8 cellular contexts compared by ENCODE assay signal in genomic region chr4:148216866-148217814, GRCh38.
A peak's percentile ranks its signal among the peaks of the same experiment; 100 is the strongest.
DNase-seq lines count a peak whose midpoint lies in the region; ATAC-seq, FAIRE-seq and TF ChIP-seq lines count a peak whose summit lies in the region.

No MANE protein-coding gene starts in this region.

- no peaks in the 10 kb centered on the region for H3K9me3 ChIP-seq in astrocyte (ENCODE audit: insufficient read depth, low read depth, low read length)
- no peaks in the 10 kb centered on the region for H3K9me3 ChIP-seq in pancreas
- no peaks in the 10 kb centered on the region for H3K9me3 ChIP-seq in BE2C

- H3K27me3 Mint-ChIP-seq in CD14-positive monocyte (ENCODE audit: low read depth in 3 of 3) (no peaks in the 10 kb centered on the region), astrocyte (ENCODE audit: low read depth, unreplicated experiment) (no peaks in the 10 kb centered on the region)

- no peaks in the 10 kb centered on the region for H3K4me1 ChIP-seq in astrocyte (ENCODE audit: insufficient read depth, low read length)
- H3K4me1 ChIP-seq in pancreas, result peaks cover 18 to 19% (median 19%) of the 10 kb centered on the region in 3 donors
- peaks cover 6% of the 10 kb centered on the region for H3K4me1 ChIP-seq in BE2C

- 47 to 58% methylated on average over 5 of the region's 5 CpGs for WGBS in pancreas, 2 donors

- no peak for TF ChIP-seq CTCF in CD14-positive monocyte (IDR thresholded peaks at IDR 0.05)
- TF ChIP-seq CTCF in astrocyte (IDR thresholded peaks at IDR 0.05; ENCODE audit: insufficient read depth, low read depth, low read length), result no peak
- no peak for TF ChIP-seq CTCF in pancreas (IDR thresholded peaks at IDR 0.05)
- no peak for TF ChIP-seq CTCF in BE2C (IDR thresholded peaks at IDR 0.05; ENCODE audit: low read depth, low read length)

- H3K4me2 ChIP-seq in astrocyte (ENCODE audit: low read length), result no peak overlapping the region

- no peaks in the 10 kb centered on the region for H4K20me1 ChIP-seq in astrocyte (ENCODE audit: insufficient read depth, low read length)

- no peak for DNase-seq in CD14-positive monocyte (ENCODE audit: low spot score)
- DNase-seq in astrocyte (ENCODE audit: low read depth), result peak; percentile 23
- DNase-seq in pancreas, result peak in 1 of 6 donors; percentile 34
- DNase-seq in activated effector memory CD4-positive, alpha-beta T cell treated with anti-CD3 and anti-CD28 coated beads, Interleukin-2, amount 50 U/mL, for 16 hours, result no peak
- DNase-seq in NCI-H510A treated with DMSO at 0.1 percent for 48 hours (lab: John Stamatoyannopoulos, UW), result no peak
- no peak for DNase-seq in BE2C

- intact Hi-C loops in CD14-positive monocyte (cut with micrococcal nuclease) (no loop called here), pancreas (cut with DNase I) (no loop called here)

- no peak overlapping the region for H2AFZ ChIP-seq in astrocyte (ENCODE audit: low read depth, low read length)

- H3K36me3 Mint-ChIP-seq in CD14-positive monocyte, result no peaks in the 10 kb centered on the region
- H3K36me3 Mint-ChIP-seq in astrocyte (ENCODE audit: low read depth, unreplicated experiment), result no peaks in the 10 kb centered on the region

- H3K4me1 Mint-ChIP-seq in CD14-positive monocyte (peaks cover 11% of the 10 kb centered on the region), astrocyte (ENCODE audit: low read depth, unreplicated experiment) (no peaks in the 10 kb centered on the region)

- H3K9ac ChIP-seq in astrocyte (ENCODE audit: low read length), result no peak overlapping the region

- H3K4me3 ChIP-seq in astrocyte (ENCODE audit: insufficient read depth, low read depth, low read length) (no peak overlapping the region), pancreas (peak overlapping the region in 3 of 4 donors; percentile 5 to 35 (median 8)), BE2C (ENCODE audit: low read depth, low read length) (no peak overlapping the region)

- H3K27me3 ChIP-seq in astrocyte (ENCODE audit: insufficient read depth, low read length) (no peaks in the 10 kb centered on the region), pancreas (no peaks in the 10 kb centered on the region), BE2C (no peaks in the 10 kb centered on the region)

- H3K27ac Mint-ChIP-seq in CD14-positive monocyte (no peak overlapping the region), astrocyte (ENCODE audit: unreplicated experiment) (no peak overlapping the region)

- no peak overlapping the region for H3K27ac ChIP-seq in astrocyte (ENCODE audit: low read depth, low read length)
- peak overlapping the region in 3 of 4 donors; percentile 11 to 82 (median 75) for H3K27ac ChIP-seq in pancreas

- H3K36me3 ChIP-seq in astrocyte (ENCODE audit: insufficient read depth, low read length), result no peaks in the 10 kb centered on the region
- H3K36me3 ChIP-seq in pancreas, result no peaks in the 10 kb centered on the region
- no peaks in the 10 kb centered on the region for H3K36me3 ChIP-seq in BE2C

- H3K79me2 ChIP-seq in astrocyte (ENCODE audit: insufficient read depth, low read length), result no peaks in the 10 kb centered on the region

- FAIRE-seq in astrocyte (lab: Jason Lieb, UNC) (no peak), pancreas (lab: Jason Lieb, UNC) (no peak)

- ATAC-seq in GM19351 (IDR thresholded peaks at IDR 0.05; ENCODE audit: unreplicated experiment), result peak; percentile 94
- peak; percentile 95 for ATAC-seq in HG03378 (IDR thresholded peaks at IDR 0.05; ENCODE audit: unreplicated experiment)
- peak; percentile 35 to 80 (median 68) for ATAC-seq in pancreas

- H3K9me3 Mint-ChIP-seq in CD14-positive monocyte, result peaks cover 0 to 2% (median 0%) of the 10 kb centered on the region in 7 donors
- H3K9me3 Mint-ChIP-seq in astrocyte (ENCODE audit: unreplicated experiment), result no peaks in the 10 kb centered on the region

- H3K4me3 Mint-ChIP-seq in CD14-positive monocyte (peak overlapping the region; percentile 16 to 69), astrocyte (ENCODE audit: unreplicated experiment) (no peak overlapping the region)

Comparison
In these comparisons a context has a peak if more than half of its experiments do, and no peak if none do; other contexts are left out.
1. H3K4me3 ChIP-seq: peak in pancreas (3 of 4); none in astrocyte (single experiment) and BE2C (single experiment).
2. Peak in every context shown above with its lines, with median percentiles within 50 percentile points of each other: ATAC-seq.